ENCODE assay signal across 7 cellular contexts in genomic region chr17:45576527-45577307, GRCh38.
DNase-seq lines count a peak whose midpoint lies in the region; ATAC-seq, FAIRE-seq and TF ChIP-seq lines count a peak whose summit lies in the region.
"Not testable (repeated sequence)": the region's sequence is repeated elsewhere in the genome, so short reads cannot be mapped to it uniquely, and the experiment has no call there.

No MANE protein-coding gene starts in this region.

- H3K27me3 Mint-ChIP-seq in activated B cell treated with CpG ODN at 0.5 μM for 24 hours; osteocyte (ENCODE audit: unreplicated experiment): not testable (repeated sequence)

- CTCF ChIA-PET in activated B cell treated with CpG ODN at 0.5 μM for 24 hours (lab: Charles Lee) = not testable (repeated sequence)

- in situ Hi-C loops in G401 (cut with HindIII; ENCODE audit: low sequenced_read_pairs) = not testable (repeated sequence)

- POLR2A ChIA-PET in activated B cell treated with CpG ODN at 0.5 μM for 24 hours (lab: Charles Lee) = not testable (repeated sequence)

- intact Hi-C loops in activated B cell treated with CpG ODN at 0.5 μM for 24 hours (cut with micrococcal nuclease); left lung (cut with DNase I): not testable (repeated sequence)

- H3K27ac ChIP-seq in epithelial cell of prostate (peak overlapping the region; percentile 81), left lung (peak overlapping the region in 1 of 2 donors; percentile 60)

- H3K4me1 Mint-ChIP-seq in activated B cell treated with CpG ODN at 0.5 μM for 24 hours = peaks cover 68% of the 10 kb centered on the region
- H3K4me1 Mint-ChIP-seq in osteocyte (ENCODE audit: unreplicated experiment) = peaks cover 29% of the 10 kb centered on the region

- ATAC-seq in activated B cell treated with CpG ODN at 0.5 μM for 24 hours (ENCODE audit: low read depth) = not testable (repeated sequence)
- peak; percentile 7 for ATAC-seq in left lung

- not testable (repeated sequence) for FAIRE-seq in bronchial epithelial cell (lab: Jason Lieb, UNC)

- H3K27ac Mint-ChIP-seq in activated B cell treated with CpG ODN at 0.5 μM for 24 hours = peak overlapping the region; percentile 31
- H3K27ac Mint-ChIP-seq in osteocyte (ENCODE audit: unreplicated experiment) = peak overlapping the region; percentile 63

- DNase-seq in G401 (ENCODE audit: low spot score) (peak; percentile 3), LNCaP clone FGC (ENCODE audit: low read depth) (peak; percentile 77), bronchial epithelial cell (ENCODE audit: low read depth) (peak; percentile 81), epithelial cell of prostate (ENCODE audit: low read depth, low spot score) (peak; percentile 64)
- DNase-seq in activated B cell treated with CpG ODN at 0.5 μM for 24 hours; left lung; osteocyte (ENCODE audit: extremely low spot score, unreplicated experiment): not testable (repeated sequence)

- H3K36me3 ChIP-seq in bronchial epithelial cell (ENCODE audit: control insufficient read depth, insufficient read depth, low read length); left lung: not testable (repeated sequence)

- TF ChIP-seq CTCF in LNCaP clone FGC (IDR thresholded peaks at IDR 0.05; ENCODE audit: control insufficient read depth, extremely low read depth, insufficient read depth); activated B cell treated with CpG ODN at 0.5 μM for 24 hours (IDR thresholded peaks at IDR 0.05); bronchial epithelial cell (IDR thresholded peaks at IDR 0.05; ENCODE audit: insufficient read depth, low read length, severe bottlenecking); left lung (IDR thresholded peaks at IDR 0.05); osteocyte (IDR thresholded peaks at IDR 0.05): not testable (repeated sequence)

- not testable (repeated sequence) for H3K27me3 ChIP-seq in bronchial epithelial cell (ENCODE audit: control insufficient read depth, insufficient read depth, low read length); left lung

- peaks cover 15 to 21% of the 10 kb centered on the region in 2 donors for H3K4me1 ChIP-seq in left lung

- H3K36me3 Mint-ChIP-seq in activated B cell treated with CpG ODN at 0.5 μM for 24 hours (ENCODE audit: low read depth) = peaks cover 58% of the 10 kb centered on the region
- not testable (repeated sequence) for H3K36me3 Mint-ChIP-seq in osteocyte (ENCODE audit: unreplicated experiment)

- not testable (repeated sequence) for H3K4me3 Mint-ChIP-seq in activated B cell treated with CpG ODN at 0.5 μM for 24 hours; osteocyte (ENCODE audit: unreplicated experiment)

- H3K9me3 Mint-ChIP-seq in activated B cell treated with CpG ODN at 0.5 μM for 24 hours; osteocyte (ENCODE audit: unreplicated experiment): not testable (repeated sequence)

- H3K9me3 ChIP-seq in left lung = not testable (repeated sequence)

- peak overlapping the region; percentile 37 for H3K4me3 ChIP-seq in LNCaP clone FGC (ENCODE audit: low read depth, low read length)
- H3K4me3 ChIP-seq in bronchial epithelial cell (ENCODE audit: low read depth, low read length); left lung: not testable (repeated sequence)
